Comparison of ENCODE assay signal across 2 cellular contexts in genomic region chr13:39943711-39944110, GRCh38.
A peak's percentile ranks its signal among the peaks of the same experiment; 100 is the strongest.
TF ChIP-seq lines count a peak whose summit lies in the region.

No MANE protein-coding gene starts in this region.

TF ChIP-seq in GM12878, 131 proteins besides CTCF, POLR2A, EP300 and RAD21:
- peak; percentile 41; the same call in 1 of the 2 replicates for TF ChIP-seq SPI1 (IDR thresholded peaks at IDR 0.05; ENCODE audit: borderline replicate concordance, insufficient read depth, low read depth, low read length)
- TF ChIP-seq ZNF274 (IDR thresholded peaks at IDR 0.05; ENCODE audit: insufficient read depth, insufficient read length): no peak
- no peak for TF ChIP-seq SMC3 (IDR thresholded peaks at IDR 0.05; ENCODE audit: borderline replicate concordance, low read length)
- no peak for TF ChIP-seq ZSCAN29 (IDR thresholded peaks at IDR 0.05)
- TF ChIP-seq CBFB (IDR thresholded peaks at IDR 0.05; ENCODE audit: low read depth): no peak
- no peak for TF ChIP-seq GATAD2B (conservative IDR thresholded peaks at IDR 0.05; ENCODE audit: low read depth)

TF ChIP-seq in endothelial cell of umbilical vein, 7 proteins besides CTCF, POLR2A, EP300 and RAD21:
- TF ChIP-seq, protein P1, sequence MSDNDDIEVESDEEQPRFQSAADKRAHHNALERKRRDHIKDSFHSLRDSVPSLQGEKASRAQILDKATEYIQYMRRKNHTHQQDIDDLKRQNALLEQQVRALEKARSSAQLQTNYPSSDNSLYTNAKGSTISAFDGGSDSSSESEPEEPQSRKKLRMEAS (IDR thresholded peaks at IDR 0.05; ENCODE audit: insufficient read depth, insufficient read length): no peak
- TF ChIP-seq EZH2 (IDR thresholded peaks at IDR 0.05; ENCODE audit: borderline replicate concordance, low read depth, low read length, severe bottlenecking) (no peak), GATA2 (IDR thresholded peaks at IDR 0.05; ENCODE audit: insufficient read depth, insufficient read length, low read depth, low read length) (no peak), JUN (IDR thresholded peaks at IDR 0.05; ENCODE audit: borderline replicate concordance, insufficient read depth, insufficient read length, low read depth) (no peak), FOS (IDR thresholded peaks at IDR 0.05; ENCODE audit: borderline replicate concordance, insufficient read depth, low read length) (no peak), MYC (IDR thresholded peaks at IDR 0.05; ENCODE audit: low read depth, low read length) (no peak), POLR2AphosphoS5 (IDR thresholded peaks at IDR 0.05; ENCODE audit: insufficient read depth, low read depth, low read length) (no peak)
